ENCODE assay signal across 8 cellular contexts in the genomic region with DNA sequence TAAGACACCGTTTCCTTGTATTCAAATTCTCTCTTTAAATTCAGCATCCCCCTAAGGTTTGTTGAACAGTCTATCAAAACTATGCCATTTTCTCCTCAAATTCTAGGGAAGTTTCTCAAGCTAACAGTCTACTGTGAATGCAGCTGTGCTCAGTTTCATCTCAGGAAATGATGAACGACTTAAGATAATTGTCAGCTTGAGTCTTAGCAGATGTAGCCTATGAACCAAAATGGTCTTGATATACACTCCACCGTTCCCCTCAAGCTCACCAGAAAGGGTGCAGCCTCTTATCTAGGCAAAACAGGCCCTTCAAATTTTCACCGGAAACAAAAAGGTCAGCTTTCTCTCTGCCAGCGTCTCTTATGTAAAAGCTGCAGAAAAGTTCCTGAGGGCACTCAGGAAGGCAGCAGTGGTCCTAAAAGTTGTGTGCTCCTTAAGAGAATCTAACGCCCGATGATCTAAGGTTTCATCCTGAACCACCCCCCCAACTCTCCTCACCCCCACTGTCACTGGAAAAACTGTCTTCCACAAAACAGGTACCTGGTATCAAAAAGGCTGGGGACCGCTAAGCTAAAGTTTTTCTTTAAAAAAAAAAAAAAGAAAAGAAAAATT. TPM values are rescaled to one million over a fixed set of nuclear protein-coding genes. Genes with fewer than 3 reads are reported as not detected.
DNase-seq lines count a peak whose midpoint lies in the region; ATAC-seq and TF ChIP-seq lines count a peak whose summit lies in the region.

No MANE protein-coding gene starts in this region.

- DNase-seq in activated CD4-positive, alpha-beta T cell treated with anti-CD3 and anti-CD28 coated beads for 36 hours = no peak
- DNase-seq in activated CD4-positive, alpha-beta T cell treated with anti-CD3 and anti-CD28 coated beads, Interleukin-2, amount 50 U/mL, for 4 hours = no peak
- DNase-seq in OCI-M2 (lab: John Stamatoyannopoulos, UW; ENCODE audit: unreplicated experiment) = peak; percentile 57
- no peak for DNase-seq in central memory CD8-positive, alpha-beta T cell (ENCODE audit: low spot score in 2 of 2)
- DNase-seq in trophoblast cell = no peak
- no peak for DNase-seq in DMS 273 treated with DMSO at 0.1 percent for 48 hours (lab: John Stamatoyannopoulos, UW)
- DNase-seq in lower leg skin (ENCODE audit: low spot score in 2 of 2) = no peak
- no peak for DNase-seq in NCI-H510A treated with DMSO at 0.1 percent for 48 hours (lab: John Stamatoyannopoulos, UW)

- peaks cover 4% of the 10 kb centered on the region for H3K79me2 ChIP-seq in trophoblast cell (ENCODE audit: control insufficient read depth, insufficient read depth, low read length, poor library complexity)

- no peak for ATAC-seq in activated CD4-positive, alpha-beta T cell treated with anti-CD3 and anti-CD28 coated beads for 36 hours
- ATAC-seq in central memory CD8-positive, alpha-beta T cell (replicated peaks; ENCODE audit: extremely low read depth, poor library complexity, severe bottlenecking) = no peak

- no peak for TF ChIP-seq POLR2A in lower leg skin (IDR thresholded peaks at IDR 0.05)

- no peak overlapping the region for H2AK5ac ChIP-seq in trophoblast cell (ENCODE audit: low read length)

- peak overlapping the region; percentile 99 for H3K4me3 Mint-ChIP-seq in activated CD4-positive, alpha-beta T cell treated with anti-CD3 and anti-CD28 coated beads for 36 hours
- peak overlapping the region; percentile 91 for H3K4me3 Mint-ChIP-seq in central memory CD8-positive, alpha-beta T cell

- H3K4me3 ChIP-seq in trophoblast cell (ENCODE audit: low read depth, low read length) (no peak overlapping the region), lower leg skin (ENCODE audit: low read depth, poor library complexity, severe bottlenecking) (no peak overlapping the region)

- intact Hi-C loops in activated CD4-positive, alpha-beta T cell treated with anti-CD3 and anti-CD28 coated beads for 36 hours (cut with DNase I, micrococcal nuclease) = loop anchor here (5.0 to 10.0 kb wide), 5 partner anchors 148 to 1967 kb away; partner anchors contain the start of genes ANAPC16 (in 1 of the 2), ASCC1 (in 1 of the 2), P4HA1 (in 1 of the 2) and VCL (in 1 of the 2)
- intact Hi-C loops in lower leg skin (cut with DNase I; ENCODE audit: low total_unique reads) = no loop called here

- TF ChIP-seq CTCF in lower leg skin (IDR thresholded peaks at IDR 0.05) = no peak

- H2BK12ac ChIP-seq in trophoblast cell (ENCODE audit: low read length) = no peak overlapping the region

- H2BK5ac ChIP-seq in trophoblast cell (ENCODE audit: low read depth, low read length, poor library complexity) = no peak overlapping the region

- no peak overlapping the region for H3K14ac ChIP-seq in trophoblast cell (ENCODE audit: low read length)

- POLR2A ChIA-PET in activated CD4-positive, alpha-beta T cell treated with anti-CD3 and anti-CD28 coated beads for 36 hours (lab: Charles Lee) = interaction anchor here (0.6 to 3.3 kb wide), 3 partner anchors 8 to 489 kb away, joined by 4 to 21 read pairs (median 5); no protein-coding TSS in a partner anchor

- H4K12ac ChIP-seq in trophoblast cell (ENCODE audit: low read depth, low read length) = no peak overlapping the region

- no CpG with 5 or more reads among the region's 8 CpGs for WGBS in trophoblast cell (ENCODE audit: extremely low coverage, insufficient coverage, insufficient read length)
- 57 to 59% methylated on average over 8 of the region's 8 CpGs for WGBS in lower leg skin, 2 donors

- no peaks in the 10 kb centered on the region for H3K9me3 Mint-ChIP-seq in activated CD4-positive, alpha-beta T cell treated with anti-CD3 and anti-CD28 coated beads for 36 hours (ENCODE audit: low read depth)
- H3K9me3 Mint-ChIP-seq in central memory CD8-positive, alpha-beta T cell = no peaks in the 10 kb centered on the region

- H3K4ac ChIP-seq in trophoblast cell (ENCODE audit: low read depth, low read length) = peak overlapping the region; percentile 13

- no peaks in the 10 kb centered on the region for H3K27me3 Mint-ChIP-seq in activated CD4-positive, alpha-beta T cell treated with anti-CD3 and anti-CD28 coated beads for 36 hours
- H3K27me3 Mint-ChIP-seq in central memory CD8-positive, alpha-beta T cell = no peaks in the 10 kb centered on the region

- H3K4me1 Mint-ChIP-seq in activated CD4-positive, alpha-beta T cell treated with anti-CD3 and anti-CD28 coated beads for 36 hours = peaks cover 43% of the 10 kb centered on the region
- H3K4me1 Mint-ChIP-seq in central memory CD8-positive, alpha-beta T cell = peaks cover 29% of the 10 kb centered on the region

- H3K4me2 ChIP-seq in trophoblast cell (ENCODE audit: low read length) = peak overlapping the region; percentile 64

- no peaks in the 10 kb centered on the region for H3K9me3 ChIP-seq in trophoblast cell (ENCODE audit: insufficient read depth, low read depth, low read length)

- H2AFZ ChIP-seq in trophoblast cell (ENCODE audit: insufficient read depth, low read length, poor library complexity) = no peak overlapping the region

- H3K36me3 Mint-ChIP-seq in activated CD4-positive, alpha-beta T cell treated with anti-CD3 and anti-CD28 coated beads for 36 hours (ENCODE audit: low read depth) = peaks cover 79% of the 10 kb centered on the region
- peaks cover 47% of the 10 kb centered on the region for H3K36me3 Mint-ChIP-seq in central memory CD8-positive, alpha-beta T cell (ENCODE audit: insufficient read depth)

- no peak overlapping the region for H3K18ac ChIP-seq in trophoblast cell (ENCODE audit: low read length)

- H3K4me1 ChIP-seq in trophoblast cell (ENCODE audit: control insufficient read depth in 1 of 2, insufficient read depth in 2 of 2, low read length in 2 of 2) = peaks cover 2% of the 10 kb centered on the region in 2 experiments

- no peak overlapping the region for H4K91ac ChIP-seq in trophoblast cell (ENCODE audit: low read depth, low read length)

- no peak overlapping the region for H2BK120ac ChIP-seq in trophoblast cell (ENCODE audit: insufficient read depth, low read length, poor library complexity)

- peak overlapping the region; percentile 74 for H3K27ac Mint-ChIP-seq in activated CD4-positive, alpha-beta T cell treated with anti-CD3 and anti-CD28 coated beads for 36 hours
- peak overlapping the region; percentile 32 for H3K27ac Mint-ChIP-seq in central memory CD8-positive, alpha-beta T cell (ENCODE audit: low read depth)

- H3K9ac ChIP-seq in trophoblast cell (ENCODE audit: low read length) = no peak overlapping the region

- no peaks in the 10 kb centered on the region for H3K27me3 ChIP-seq in trophoblast cell (ENCODE audit: insufficient read depth, low read length)

- H4K8ac ChIP-seq in trophoblast cell (ENCODE audit: low read depth, low read length) = no peak overlapping the region

- H3K79me1 ChIP-seq in trophoblast cell (ENCODE audit: low read length) = peaks cover 5% of the 10 kb centered on the region

- H3K27ac ChIP-seq in trophoblast cell (ENCODE audit: low read depth, low read length) = no peak overlapping the region

- H3K36me3 ChIP-seq in trophoblast cell (ENCODE audit: control insufficient read depth in 1 of 2, insufficient read depth in 2 of 2, low read length in 2 of 2) = peaks cover 14 to 27% of the 10 kb centered on the region in 2 experiments

- CTCF ChIA-PET in activated CD4-positive, alpha-beta T cell treated with anti-CD3 and anti-CD28 coated beads for 36 hours (lab: Charles Lee) = interaction anchor here (0.6 to 0.9 kb wide), 3 partner anchors 33 to 114 kb away, joined by 3 read pairs; partner anchors contain the start of gene CFAP70

- no peak overlapping the region for H3K23ac ChIP-seq in trophoblast cell (ENCODE audit: low read length)

RNA-seq across cellular contexts. Expression of gene DNAJC9, which starts 2.1 kb away (rescaled TPM):
- 10 to 100 TPM; 36.9 to 45.4 TPM for total RNA-seq in activated CD4-positive, alpha-beta T cell treated with anti-CD3 and anti-CD28 coated beads for 36 hours
- polyA plus RNA-seq in trophoblast cell (2013) = 25.3 and 26.2 TPM in 2 replicates
- total RNA-seq in lower leg skin = 10 to 100 TPM; 10.5 to 19.9 (median 17.4) TPM

RNA-seq across cellular contexts. Expression of gene MRPS16, which starts 7.5 kb away (rescaled TPM):
- 100 to 1,000 TPM; 123 to 138 TPM for total RNA-seq in activated CD4-positive, alpha-beta T cell treated with anti-CD3 and anti-CD28 coated beads for 36 hours
- polyA plus RNA-seq in trophoblast cell (2013) = 46.1 TPM in 2 replicates
- total RNA-seq in lower leg skin = 10 to 100 TPM; 25.3 to 43.3 (median 40.0) TPM
